Comparison of ENCODE assay signal across 8 cellular contexts in the genomic region with DNA sequence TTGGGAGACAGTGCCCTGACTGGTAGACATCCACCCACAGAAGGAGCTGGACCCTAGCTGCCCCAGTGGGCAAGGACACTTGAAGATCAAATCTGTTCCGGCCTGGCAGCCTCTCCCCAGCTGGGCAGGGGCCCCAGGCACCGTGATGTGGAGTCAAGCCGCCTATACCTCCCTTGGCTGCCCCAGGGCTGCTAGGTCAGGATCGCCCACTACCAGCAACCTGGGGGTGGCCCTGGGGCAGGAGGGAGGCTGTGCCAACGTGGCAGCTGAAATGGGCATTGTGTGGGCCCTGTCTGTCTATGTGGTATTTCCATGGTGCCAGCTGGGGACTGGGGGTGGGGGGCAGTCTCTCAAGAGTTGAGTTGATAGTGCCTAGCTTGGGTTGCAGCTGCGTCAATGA. TPM values are rescaled to one million over a fixed set of nuclear protein-coding genes. Genes with fewer than 3 reads are reported as not detected.
A peak's percentile ranks its signal among the peaks of the same experiment; 100 is the strongest.
DNase-seq lines count a peak whose midpoint lies in the region; ATAC-seq and TF ChIP-seq lines count a peak whose summit lies in the region.

No MANE protein-coding gene starts in this region.

- TF ChIP-seq CTCF in Caco-2 (IDR thresholded peaks at IDR 0.05; ENCODE audit: insufficient read depth in 1 of 2, low read depth in 1 of 2, low read length in 1 of 2, severe bottlenecking in 1 of 2, unreplicated experiment in 1 of 2) (no peak), WERI-Rb-1 (IDR thresholded peaks at IDR 0.05; ENCODE audit: low read depth, low read length) (no peak), progenitor cell of endocrine pancreas (IDR thresholded peaks at IDR 0.05; ENCODE audit: unreplicated experiment) (no peak), GM10248 (IDR thresholded peaks at IDR 0.05; ENCODE audit: control extremely low read depth, extremely low read depth, low read depth, missing control alignments) (no peak)

- H3K27ac Mint-ChIP-seq in Caco-2 (ENCODE audit: unreplicated experiment) (peak overlapping the region; percentile 84), progenitor cell of endocrine pancreas (peak overlapping the region; percentile 88)

- H3K4me1 ChIP-seq in Caco-2 = no peaks in the 10 kb centered on the region

- POLR2A ChIA-PET in Caco-2 (lab: Charles Lee) (interaction anchor here (0.7 kb wide), 1 partner anchor 218 kb away, joined by 3 read pairs; no protein-coding TSS in a partner anchor), GM10248 (lab: Yijun Ruan, JAX) (no interaction called here)

- DNase-seq in Caco-2 = no peak
- DNase-seq in WERI-Rb-1 = no peak
- DNase-seq in globus pallidus (ENCODE audit: low spot score) = peak; percentile 41
- no peak for DNase-seq in progenitor cell of endocrine pancreas (ENCODE audit: low spot score, unreplicated experiment)
- DNase-seq in GM10248 (ENCODE audit: extremely low spot score) = no peak

- CTCF ChIA-PET in Caco-2 (lab: Charles Lee) = no interaction called here
- CTCF ChIA-PET in GM10248 (lab: Yijun Ruan, JAX) = interaction anchor here (1.3 to 15.6 kb wide), 4 partner anchors 8 to 67 kb away, joined by 3 to 246 read pairs (median 40); no protein-coding TSS in a partner anchor

- H3K9me3 ChIP-seq in Caco-2 (no peaks in the 10 kb centered on the region), WERI-Rb-1 (ENCODE audit: severe bottlenecking) (no peaks in the 10 kb centered on the region)

- H3K36me3 ChIP-seq in Caco-2 (ENCODE audit: control insufficient read depth, insufficient read depth, low read length) (no peaks in the 10 kb centered on the region), WERI-Rb-1 (peaks cover 18% of the 10 kb centered on the region)

- H3K4me3 ChIP-seq in Caco-2 (ENCODE audit: low read depth, low read length) = peak overlapping the region; percentile 72
- peak overlapping the region; percentile 90 for H3K4me3 ChIP-seq in WERI-Rb-1 (ENCODE audit: low read depth, low read length)

- H3K27me3 Mint-ChIP-seq in Caco-2 (ENCODE audit: insufficient read depth, unreplicated experiment) (no peaks in the 10 kb centered on the region), progenitor cell of endocrine pancreas (peaks cover 3% of the 10 kb centered on the region)

- no TSS peak for BruUV-seq in Caco-2 (replicated peaks; lab: Mats Ljungman, UMichigan)

- ATAC-seq in HG02623 (IDR thresholded peaks at IDR 0.05; ENCODE audit: unreplicated experiment) (no peak), GM19035 (IDR thresholded peaks at IDR 0.05; ENCODE audit: unreplicated experiment) (no peak), GM21576 (IDR thresholded peaks at IDR 0.05; ENCODE audit: unreplicated experiment) (no peak)

- H3K9me3 Mint-ChIP-seq in Caco-2 (ENCODE audit: unreplicated experiment) = no peaks in the 10 kb centered on the region
- H3K9me3 Mint-ChIP-seq in progenitor cell of endocrine pancreas (ENCODE audit: low read depth) = no peaks in the 10 kb centered on the region

- H3K27me3 ChIP-seq in Caco-2 (replicated peaks; ENCODE audit: control insufficient read depth, insufficient read depth, low read length) (no peaks in the 10 kb centered on the region), WERI-Rb-1 (ENCODE audit: insufficient read depth, low read depth, severe bottlenecking) (no peaks in the 10 kb centered on the region)

- no peak overlapping the region for H3K27ac ChIP-seq in WERI-Rb-1

- H3K4me1 Mint-ChIP-seq in Caco-2 (ENCODE audit: low read depth, unreplicated experiment) (no peaks in the 10 kb centered on the region), progenitor cell of endocrine pancreas (ENCODE audit: low read depth) (peaks cover 16% of the 10 kb centered on the region)

- H3K36me3 Mint-ChIP-seq in Caco-2 (ENCODE audit: insufficient read depth, unreplicated experiment) (no peaks in the 10 kb centered on the region), progenitor cell of endocrine pancreas (ENCODE audit: insufficient read depth) (peaks cover 6% of the 10 kb centered on the region)

- H3K4me3 Mint-ChIP-seq in Caco-2 (ENCODE audit: unreplicated experiment) = peak overlapping the region; percentile 95
- peak overlapping the region; percentile 95 for H3K4me3 Mint-ChIP-seq in progenitor cell of endocrine pancreas (ENCODE audit: low read depth)

- intact Hi-C loops in Caco-2 (cut with micrococcal nuclease; ENCODE audit: unreplicated experiment) = no loop called here

RNA-seq across cellular contexts. Expression of a gene that starts 0.9 kb away (rescaled TPM):
- total RNA-seq in Caco-2 (2022) = 10.5 and 15.2 TPM in 2 replicates
- 35.7 and 37.1 TPM in 2 replicates for total RNA-seq in progenitor cell of endocrine pancreas

RNA-seq across cellular contexts. Expression of a gene that starts 33.9 kb away (rescaled TPM):
- total RNA-seq in Caco-2 (2022) = 2.2 and 3.4 TPM in 2 replicates
- total RNA-seq in progenitor cell of endocrine pancreas = 6.0 and 7.7 TPM in 2 replicates

RNA-seq across cellular contexts. Expression of a gene that starts 40.2 kb away (rescaled TPM):
- total RNA-seq in Caco-2 (2022) (10.4 and 14.7 TPM in 2 replicates), progenitor cell of endocrine pancreas (17.6 and 19.5 TPM in 2 replicates)

RNA-seq across cellular contexts. Expression of a gene that starts 54.4 kb away (rescaled TPM):
- total RNA-seq in Caco-2 (2022) (74.8 and 76.2 TPM in 2 replicates), progenitor cell of endocrine pancreas (34.3 and 35.7 TPM in 2 replicates)
